ENCODE assay signal across 14 cellular contexts in the genomic region with DNA sequence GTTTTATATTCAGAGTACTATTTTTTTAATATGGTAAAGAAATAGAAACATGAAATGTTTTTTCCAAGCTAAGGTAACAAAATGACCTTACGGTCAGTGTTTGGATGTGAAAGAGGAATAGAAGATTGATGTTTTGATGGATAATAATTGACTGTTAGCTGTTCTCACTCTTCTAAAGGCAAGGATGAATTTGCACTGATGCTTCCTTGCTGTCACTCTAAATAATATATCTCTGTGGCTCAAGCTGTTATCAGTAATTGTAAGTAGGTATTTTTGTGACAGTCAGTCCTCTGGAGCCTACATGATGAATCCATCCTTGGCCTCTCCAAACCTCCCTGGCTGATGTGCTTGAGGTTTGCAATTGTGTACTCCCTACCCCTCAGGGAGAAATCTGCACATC.
"Had no signal": no experiment of that assay in that cellular context is flagged by ENCODE, and none has a peak within 500 bp of the region (broad histone marks: within the 10 kb centered on the region; RNA-seq: fewer than 3 reads in every experiment).

No MANE protein-coding gene starts in this region.

- ATAC-seq: foreskin keratinocyte, gastroesophageal sphincter, heart left ventricle, left cardiac atrium, left lung, left ventricle myocardium superior, lower lobe of right lung had no signal

- DNase-seq: dermis blood vessel endothelial cell; dorsolateral prefrontal cortex; effector CD4-positive, alpha-beta T cell; effector memory CD4-positive, alpha-beta T cell; foreskin keratinocyte; heart left ventricle; hypothalamus; left cardiac atrium; left lung; left ventricle myocardium superior; lower lobe of right lung; mesenchymal stem cell; midbrain had no signal
